ENCODE assay signal across 9 cellular contexts in the genomic region with DNA sequence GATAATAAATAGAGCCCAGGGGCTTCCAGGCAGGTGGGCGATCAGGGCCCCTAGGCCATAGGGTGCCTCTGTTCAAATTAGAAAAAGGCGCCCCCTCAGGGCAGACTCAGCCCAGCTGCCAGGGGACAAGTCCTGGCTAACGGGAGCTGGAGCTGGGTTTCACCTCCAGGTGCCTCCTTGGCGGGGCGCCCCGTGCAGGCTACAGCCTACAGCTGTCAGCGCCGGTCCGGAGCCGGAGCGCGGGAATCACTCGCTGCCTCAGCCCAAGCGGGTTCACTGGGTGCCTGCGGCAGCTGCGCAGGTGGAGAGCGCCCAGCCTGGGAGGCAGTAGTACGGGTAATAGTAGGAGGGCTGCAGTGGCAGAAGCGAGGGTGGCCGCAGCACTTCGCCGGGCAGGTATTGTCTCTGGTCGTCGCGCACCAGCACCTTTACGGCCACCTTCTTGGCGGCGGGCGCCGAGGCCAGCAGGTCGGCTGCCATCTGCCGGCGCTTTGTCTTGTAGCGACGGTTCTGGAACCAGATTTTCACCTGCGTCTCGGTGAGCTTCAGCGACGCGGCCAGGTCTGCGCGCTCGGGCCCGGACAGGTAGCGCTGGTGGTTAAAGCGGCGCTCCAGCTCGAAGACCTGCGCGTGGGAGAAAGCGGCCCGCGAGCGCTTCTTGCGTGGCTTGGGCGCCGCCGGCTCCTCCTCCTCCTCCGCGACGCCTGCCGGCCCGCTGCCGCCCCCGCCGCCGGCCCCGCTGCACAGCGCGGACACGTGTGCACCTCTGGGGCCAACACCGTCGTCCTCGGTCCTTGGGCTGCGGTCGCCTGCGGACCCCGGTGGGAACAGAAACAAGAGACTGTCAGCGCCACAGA. TPM values are rescaled to one million over a fixed set of nuclear protein-coding genes. Genes with fewer than 3 reads are reported as not detected.
DNase-seq lines count a peak whose midpoint lies in the region; ATAC-seq, FAIRE-seq and TF ChIP-seq lines count a peak whose summit lies in the region.
"Had no signal": no experiment of that assay in that cellular context is flagged by ENCODE, and none has a peak within 500 bp of the region (broad histone marks: within the 10 kb centered on the region; RNA-seq: fewer than 3 reads in every experiment).

No MANE protein-coding gene starts in this region.

- TF ChIP-seq POLR2A in heart left ventricle (IDR thresholded peaks at IDR 0.05): no peak

- H3K9ac ChIP-seq in SK-N-SH (no peak overlapping the region), smooth muscle cell (ENCODE audit: low read depth) (no peak overlapping the region)

- no peaks in the 10 kb centered on the region for H4K20me1 ChIP-seq in SK-N-SH (ENCODE audit: insufficient read depth)
- H4K20me1 ChIP-seq in smooth muscle cell (ENCODE audit: low read depth): peaks cover 13% of the 10 kb centered on the region

- peak overlapping the region; percentile 67 for H3K4me2 ChIP-seq in SK-N-SH
- peak overlapping the region; percentile 96 for H3K4me2 ChIP-seq in smooth muscle cell

- H3K27ac ChIP-seq in heart left ventricle (peak overlapping the region in 1 of 12 donors; percentile 93), right atrium auricular region (no peak overlapping the region), SK-N-SH (ENCODE audit: low read depth in 2 of 2, low read length in 1 of 2) (no peak overlapping the region), foreskin keratinocyte (no peak overlapping the region), smooth muscle cell (ENCODE audit: low read depth) (no peak overlapping the region)

- H3K4me3 ChIP-seq in heart left ventricle: peak overlapping the region in 10 of 12 donors; percentile 0 to 30 (median 17)
- peak overlapping the region in 1 of 2 donors; percentile 25 for H3K4me3 ChIP-seq in right atrium auricular region
- no peak overlapping the region for H3K4me3 ChIP-seq in SK-N-SH (ENCODE audit: low read depth in 2 of 2, low read length in 1 of 2)
- H3K4me3 ChIP-seq in smooth muscle cell: peak overlapping the region; percentile 78

- 0 out of 2 replicates have a peak overlapping the region, but pooled peaks have one; percentile 16 for H2AFZ ChIP-seq in SK-N-SH (ENCODE audit: low read depth)
- no peak overlapping the region for H2AFZ ChIP-seq in smooth muscle cell (ENCODE audit: low read depth)

- DNase-seq in heart left ventricle: peak in 1 of 5 donors; percentile 29
- DNase-seq in right atrium auricular region (ENCODE audit: low spot score): no peak
- peak; percentile 58 for DNase-seq in SK-N-SH
- peak in 1 of 2 donors; percentile 35 for DNase-seq in foreskin keratinocyte
- no peak for DNase-seq in smooth muscle cell (lab: John Stamatoyannopoulos, UW; ENCODE audit: unreplicated experiment)
- DNase-seq in D721Med (ENCODE audit: insufficient read length, low spot score): no peak

- FAIRE-seq in D721Med (lab: Jason Lieb, UNC): no peak

- 1 to 8% (median 3%) methylated on average over 13 to 79 of the region's 79 CpGs for WGBS in heart left ventricle, 4 donors
- WGBS in SK-N-SH (ENCODE audit: low lambda C conversion rate): 16% methylated on average over 17 of the region's 79 CpGs
- 8% methylated on average over 67 of the region's 79 CpGs for WGBS in smooth muscle cell (ENCODE audit: low lambda C conversion rate)

- H3K4me1 ChIP-seq in heart left ventricle: peaks cover 0 to 59% (median 38%) of the 10 kb centered on the region in 12 donors
- peaks cover 0 to 54% of the 10 kb centered on the region in 2 donors for H3K4me1 ChIP-seq in right atrium auricular region
- peaks cover 5 to 8% of the 10 kb centered on the region in 2 experiments; a peak in 2 of 4 replicates for H3K4me1 ChIP-seq in SK-N-SH (ENCODE audit: control insufficient read depth in 1 of 2, insufficient read depth in 2 of 2, low read depth in 1 of 2, low read length in 1 of 2)
- peaks cover 5% of the 10 kb centered on the region for H3K4me1 ChIP-seq in foreskin keratinocyte
- peaks cover 26% of the 10 kb centered on the region for H3K4me1 ChIP-seq in smooth muscle cell (ENCODE audit: low read depth)

- H3K27me3 ChIP-seq in heart left ventricle (peaks cover 91 to 100% (median 100%) of the 10 kb centered on the region in 9 donors), right atrium auricular region (peaks cover 89 to 90% of the 10 kb centered on the region in 2 donors), SK-N-SH (ENCODE audit: insufficient read depth) (peaks cover 83% of the 10 kb centered on the region), foreskin keratinocyte (peaks cover 100% of the 10 kb centered on the region), smooth muscle cell (ENCODE audit: low read depth) (peaks cover 90% of the 10 kb centered on the region)

- H3K79me2 ChIP-seq in SK-N-SH (ENCODE audit: insufficient read depth): no peaks in the 10 kb centered on the region
- no peaks in the 10 kb centered on the region for H3K79me2 ChIP-seq in smooth muscle cell (ENCODE audit: low read depth)

- intact Hi-C loops in heart left ventricle (cut with DNase I): loop anchor here in 3 of 10 donors (2.0 to 5.0 kb wide), 2 partner anchors 689 to 810 kb away; no protein-coding TSS in a partner anchor

- ATAC-seq in heart left ventricle: peak in 3 of 4 donors; percentile 8 to 35 (median 30)
- ATAC-seq in foreskin keratinocyte: peak; percentile 35
- no peak for ATAC-seq in GM18498 (IDR thresholded peaks at IDR 0.05; ENCODE audit: unreplicated experiment)
- ATAC-seq in GM21576 (IDR thresholded peaks at IDR 0.05; ENCODE audit: unreplicated experiment): no peak

- POLR2A ChIA-PET in SK-N-SH (lab: Yijun Ruan, JAX): no interaction called here

- peak; percentile 41 for TF ChIP-seq RAD21 in SK-N-SH (IDR thresholded peaks at IDR 0.05; ENCODE audit: low read length)

- H3K9me3 ChIP-seq in heart left ventricle: no peaks in the 10 kb centered on the region
- no peaks in the 10 kb centered on the region for H3K9me3 ChIP-seq in right atrium auricular region
- H3K9me3 ChIP-seq in SK-N-SH: no peaks in the 10 kb centered on the region
- H3K9me3 ChIP-seq in smooth muscle cell (replicated peaks; ENCODE audit: low read depth): no peaks in the 10 kb centered on the region

- no peaks in the 10 kb centered on the region for H3K9me2 ChIP-seq in SK-N-SH

- H3K36me3 ChIP-seq in heart left ventricle (no peaks in the 10 kb centered on the region), right atrium auricular region (no peaks in the 10 kb centered on the region), SK-N-SH (replicated peaks in 1 of 2; ENCODE audit: control insufficient read depth in 1 of 2, insufficient read depth in 2 of 2, low read length in 1 of 2) (no peaks in the 10 kb centered on the region), smooth muscle cell (ENCODE audit: low read depth) (no peaks in the 10 kb centered on the region)

- TF ChIP-seq EP300 in SK-N-SH (IDR thresholded peaks at IDR 0.05; ENCODE audit: borderline replicate concordance in 1 of 2, low read depth in 1 of 2, low read length in 1 of 2): no peak

- no peaks in the 10 kb centered on the region for H3F3A ChIP-seq in SK-N-SH (replicated peaks; ENCODE audit: insufficient read depth)
- H3F3A ChIP-seq in smooth muscle cell (ENCODE audit: low read depth): peaks cover 3% of the 10 kb centered on the region

- CTCF ChIA-PET in SK-N-SH (lab: Yijun Ruan, JAX): interaction anchor here (0.6 to 4.1 kb wide), 19 partner anchors 8 to 812 kb away, joined by 3 to 38 read pairs (median 4); no protein-coding TSS in a partner anchor

- TF ChIP-seq CTCF in heart left ventricle (IDR thresholded peaks at IDR 0.05) (peak in 11 of 12 donors; percentile 13 to 52 (median 33)), right atrium auricular region (IDR thresholded peaks at IDR 0.05) (peak in 1 of 2 donors; percentile 55), SK-N-SH (IDR thresholded peaks at IDR 0.05) (peak; percentile 52; the same call in 1 of the 2 replicates), foreskin keratinocyte (conservative IDR thresholded peaks at IDR 0.05) (peak; percentile 66), smooth muscle cell (IDR thresholded peaks at IDR 0.05; ENCODE audit: borderline replicate concordance, insufficient read depth, poor library complexity, severe bottlenecking) (peak; percentile 48), D721Med (IDR thresholded peaks at IDR 0.05; ENCODE audit: insufficient read depth, missing control alignments) (no peak)

TF ChIP-seq in SK-N-SH, 30 proteins besides CTCF, POLR2A, EP300 and RAD21 (continues in another document):
- TF ChIP-seq TAF1 (IDR thresholded peaks at IDR 0.05; ENCODE audit: borderline replicate concordance, low read depth, low read length) (no peak), FOXJ3 (CRISPR knock-in tag; IDR thresholded peaks at IDR 0.05) (no peak), SMC3 (IDR thresholded peaks at IDR 0.05; ENCODE audit: low read depth, low read length) (peak; percentile 45)

RNA-seq across cellular contexts. Expression of a gene that starts 2.4 kb away (rescaled TPM):
- under 1 TPM in 3 of 9 donors, not detected in 6; 0.11 to 0.25 (median 0.16) TPM for total RNA-seq in heart left ventricle
- polyA plus RNA-seq in heart left ventricle: not detected
- not detected for total RNA-seq in right atrium auricular region
- polyA plus RNA-seq in SK-N-SH (2012; rRNA removed): 0.15 and 0.16 TPM in 2 replicates
- 0.12 TPM in 2 replicates for polyA plus RNA-seq in SK-N-SH (2012; cell fraction: cytosol; rRNA removed)
- 0.36 and 0.38 TPM in 2 replicates for polyA plus RNA-seq in SK-N-SH (2012; cell fraction: nucleus; rRNA removed)
- total RNA-seq in foreskin keratinocyte: 0.04 and 0.10 TPM in 2 replicates
- 0.08 and 0.12 TPM in 2 replicates for polyA plus RNA-seq in foreskin keratinocyte
- 3.6 and 4.4 TPM in 2 replicates for total RNA-seq in smooth muscle cell
- polyA plus RNA-seq in smooth muscle cell: 4.0 and 6.7 TPM in 2 replicates
- total RNA-seq: renal cortical epithelial cell had no signal

RNA-seq across cellular contexts. Expression of a gene that starts 57.8 kb away (rescaled TPM):
- total RNA-seq in heart left ventricle (10 to 100 TPM; 15.5 to 31.1 (median 18.6) TPM), right atrium auricular region (10 to 100 TPM; 15.3 to 19.8 TPM), foreskin keratinocyte (16.9 and 17.5 TPM in 2 replicates), smooth muscle cell (37.2 and 40.7 TPM in 2 replicates)
- polyA plus RNA-seq in heart left ventricle (10 to 100 TPM; 11.5 to 17.9 TPM), SK-N-SH (2012; rRNA removed) (10.5 and 14.8 TPM in 2 replicates), foreskin keratinocyte (12.0 and 13.8 TPM in 2 replicates), smooth muscle cell (32.8 and 36.8 TPM in 2 replicates)
- 15.3 and 18.5 TPM in 2 replicates for polyA plus RNA-seq in SK-N-SH (2012; cell fraction: cytosol; rRNA removed)
- polyA plus RNA-seq in SK-N-SH (2012; cell fraction: nucleus; rRNA removed): 8.0 and 14.2 TPM in 2 replicates

Comparison
In these comparisons a context has a peak if more than half of its experiments do, and no peak if none do; other contexts are left out.
1. ATAC-seq: peak in heart left ventricle (3 of 4) and foreskin keratinocyte (single experiment); none in GM18498 (single experiment) and GM21576 (single experiment).
2. H3K4me3 ChIP-seq: peak in heart left ventricle (10 of 12) and smooth muscle cell (single experiment); none in SK-N-SH (0 of 2).